ENCODE assay signal across 8 cellular contexts in the genomic region with DNA sequence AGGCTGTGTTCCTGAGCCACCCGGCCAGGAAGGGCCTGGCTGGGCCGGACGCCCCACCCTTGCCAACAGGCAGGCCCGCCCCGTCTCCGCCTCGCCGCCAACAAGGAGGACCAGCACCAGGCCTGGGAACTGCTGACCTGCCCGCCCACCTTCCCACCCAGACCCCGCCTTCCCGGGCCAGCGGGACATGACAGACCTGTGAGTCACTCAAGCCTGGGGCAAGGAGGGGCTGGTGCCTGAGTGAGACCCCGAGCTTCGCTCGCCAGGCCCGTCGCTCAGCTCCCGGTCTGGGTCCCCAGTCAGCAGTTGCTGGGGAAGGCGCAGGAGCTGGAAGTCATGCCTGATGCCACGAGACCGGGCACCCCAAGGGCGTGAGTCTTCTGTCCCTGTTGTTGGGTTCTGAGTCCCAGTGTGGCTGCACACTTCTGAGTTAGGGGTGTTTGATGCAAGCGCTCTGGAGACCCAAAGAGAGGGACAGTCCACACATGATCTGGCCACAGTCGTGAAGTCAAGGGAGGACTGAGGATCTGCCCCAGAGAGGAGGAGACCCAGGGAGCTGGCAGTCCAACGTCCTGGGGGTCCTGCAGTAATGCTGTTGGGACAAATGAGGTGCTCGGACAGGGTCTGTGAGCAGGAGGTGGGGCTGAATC. TPM values are rescaled to one million over a fixed set of nuclear protein-coding genes. Genes with fewer than 3 reads are reported as not detected.
DNase-seq lines count a peak whose midpoint lies in the region; FAIRE-seq and TF ChIP-seq lines count a peak whose summit lies in the region.

A gene with protein sequence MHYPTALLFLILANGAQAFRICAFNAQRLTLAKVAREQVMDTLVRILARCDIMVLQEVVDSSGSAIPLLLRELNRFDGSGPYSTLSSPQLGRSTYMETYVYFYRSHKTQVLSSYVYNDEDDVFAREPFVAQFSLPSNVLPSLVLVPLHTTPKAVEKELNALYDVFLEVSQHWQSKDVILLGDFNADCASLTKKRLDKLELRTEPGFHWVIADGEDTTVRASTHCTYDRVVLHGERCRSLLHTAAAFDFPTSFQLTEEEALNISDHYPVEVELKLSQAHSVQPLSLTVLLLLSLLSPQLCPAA (minus strand): TSS at position 33 of the 650 bp plus-strand sequence. CDS start 3,686 bp downstream, outside the sequence.

- no peaks in the 10 kb centered on the region for H3K27me3 Mint-ChIP-seq in activated CD4-positive, alpha-beta T cell treated with anti-CD3 and anti-CD28 coated beads, Interleukin-2, amount 10 ng/mL, durations not matched to agents 7 days and 5 days
- H3K27me3 Mint-ChIP-seq in activated naive CD8-positive, alpha-beta T cell treated with anti-CD3 and anti-CD28 coated beads for 36 hours = no peaks in the 10 kb centered on the region

- no peaks in the 10 kb centered on the region for H3K9me3 Mint-ChIP-seq in activated CD4-positive, alpha-beta T cell treated with anti-CD3 and anti-CD28 coated beads, Interleukin-2, amount 10 ng/mL, durations not matched to agents 7 days and 5 days
- no peaks in the 10 kb centered on the region for H3K9me3 Mint-ChIP-seq in activated naive CD8-positive, alpha-beta T cell treated with anti-CD3 and anti-CD28 coated beads for 36 hours

- POLR2A ChIA-PET in activated CD4-positive, alpha-beta T cell treated with anti-CD3 and anti-CD28 coated beads, Interleukin-2, amount 10 ng/mL, durations not matched to agents 7 days and 5 days (lab: Charles Lee) = no interaction called here

- H3K27ac Mint-ChIP-seq in activated CD4-positive, alpha-beta T cell treated with anti-CD3 and anti-CD28 coated beads, Interleukin-2, amount 10 ng/mL, durations not matched to agents 7 days and 5 days = peak within 1 kb of the TSS; percentile 72
- peak within 1 kb of the TSS; percentile 67 for H3K27ac Mint-ChIP-seq in activated naive CD8-positive, alpha-beta T cell treated with anti-CD3 and anti-CD28 coated beads for 36 hours

- CTCF ChIA-PET in activated CD4-positive, alpha-beta T cell treated with anti-CD3 and anti-CD28 coated beads, Interleukin-2, amount 10 ng/mL, durations not matched to agents 7 days and 5 days (lab: Charles Lee) = interaction anchor here (1.3 to 1.7 kb wide), 2 partner anchors 10 kb away, joined by 4 to 12 read pairs; no protein-coding TSS in a partner anchor

- H3K4me3 Mint-ChIP-seq in activated CD4-positive, alpha-beta T cell treated with anti-CD3 and anti-CD28 coated beads, Interleukin-2, amount 10 ng/mL, durations not matched to agents 7 days and 5 days = peak within 1 kb of the TSS; percentile 57
- peak within 1 kb of the TSS; percentile 79 for H3K4me3 Mint-ChIP-seq in activated naive CD8-positive, alpha-beta T cell treated with anti-CD3 and anti-CD28 coated beads for 36 hours

- intact Hi-C loops in cardiac septum (cut with DNase I) (no loop called here), posterior vena cava (cut with DNase I) (no loop called here)

- peaks cover 16% of the 10 kb centered on the region for H3K36me3 Mint-ChIP-seq in activated CD4-positive, alpha-beta T cell treated with anti-CD3 and anti-CD28 coated beads, Interleukin-2, amount 10 ng/mL, durations not matched to agents 7 days and 5 days (ENCODE audit: low read depth)
- peaks cover 5% of the 10 kb centered on the region for H3K36me3 Mint-ChIP-seq in activated naive CD8-positive, alpha-beta T cell treated with anti-CD3 and anti-CD28 coated beads for 36 hours

- TF ChIP-seq CTCF in D721Med (IDR thresholded peaks at IDR 0.05; ENCODE audit: insufficient read depth, missing control alignments) = no peak

- no peak for DNase-seq in activated CD4-positive, alpha-beta T cell treated with anti-CD3 and anti-CD28 coated beads, Interleukin-2, amount 10 ng/mL, durations not matched to agents 7 days and 5 days
- DNase-seq in activated CD4-positive, alpha-beta T cell treated with anti-CD3 and anti-CD28 coated beads for 1 hour = no peak
- DNase-seq in LoVo (ENCODE audit: low spot score) (peak; percentile 79), cardiac septum (ENCODE audit: low spot score) (peak; percentile 95), posterior vena cava (ENCODE audit: low spot score) (peak; percentile 94), NCI-H748 (lab: John Stamatoyannopoulos, UW; ENCODE audit: unreplicated experiment) (no peak), D721Med (ENCODE audit: insufficient read length, low spot score) (no peak)
- DNase-seq in activated naive CD8-positive, alpha-beta T cell treated with anti-CD3 and anti-CD28 coated beads for 36 hours = peak; percentile 48

- H3K4me1 Mint-ChIP-seq in activated CD4-positive, alpha-beta T cell treated with anti-CD3 and anti-CD28 coated beads, Interleukin-2, amount 10 ng/mL, durations not matched to agents 7 days and 5 days = peaks cover 20% of the 10 kb centered on the region
- peaks cover 6% of the 10 kb centered on the region for H3K4me1 Mint-ChIP-seq in activated naive CD8-positive, alpha-beta T cell treated with anti-CD3 and anti-CD28 coated beads for 36 hours

- FAIRE-seq in D721Med (lab: Jason Lieb, UNC) = no peak

RNA-seq across cellular contexts. Expression of the gene that starts here (rescaled TPM):
- 10 to 100 TPM; 21.8 to 24.3 TPM for total RNA-seq in activated CD4-positive, alpha-beta T cell treated with anti-CD3 and anti-CD28 coated beads, Interleukin-2, amount 10 ng/mL, durations not matched to agents 7 days and 5 days
- total RNA-seq in activated naive CD8-positive, alpha-beta T cell treated with anti-CD3 and anti-CD28 coated beads for 36 hours = 10 to 100 TPM; 12.4 to 12.7 TPM
- total RNA-seq in cardiac septum (32.9 TPM), posterior vena cava (10 to 100 TPM; 15.9 to 20.0 TPM)

Comparison
In these comparisons a context has a peak if more than half of its experiments do, and no peak if none do; other contexts are left out.
1. DNase-seq: peak in LoVo (single experiment), activated naive CD8-positive, alpha-beta T cell treated with anti-CD3 and anti-CD28 coated beads for 36 hours (single experiment), cardiac septum (single experiment) and posterior vena cava (single experiment); none in activated CD4-positive, alpha-beta T cell treated with anti-CD3 and anti-CD28 coated beads, Interleukin-2, amount 10 ng/mL, durations not matched to agents 7 days and 5 days (single experiment), activated CD4-positive, alpha-beta T cell treated with anti-CD3 and anti-CD28 coated beads for 1 hour (single experiment), NCI-H748 (single experiment) and D721Med (single experiment).